Comparison of ENCODE assay signal across 19 cellular contexts in the genomic region with DNA sequence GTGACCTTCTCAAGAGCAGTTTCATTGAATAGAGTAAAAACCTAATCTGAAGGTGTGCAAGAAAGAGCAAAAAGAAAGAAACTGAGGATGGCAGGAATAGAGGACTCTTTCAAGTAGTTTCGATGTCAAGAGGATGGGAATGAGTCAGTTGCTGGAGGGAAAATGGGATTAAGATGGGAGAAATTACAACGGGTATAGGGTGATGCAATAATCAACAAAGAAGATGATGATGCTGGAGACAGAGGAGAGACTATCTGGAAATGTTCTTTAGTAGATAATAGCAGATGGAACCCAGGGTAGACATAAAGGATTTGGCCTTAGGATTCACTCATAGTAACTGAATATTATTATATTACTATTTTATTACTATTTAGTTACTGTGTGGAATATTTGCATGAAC.
"Had no signal": no experiment of that assay in that cellular context is flagged by ENCODE, and none has a peak within 500 bp of the region (broad histone marks: within the 10 kb centered on the region; RNA-seq: fewer than 3 reads in every experiment).

No MANE protein-coding gene starts in this region.

- FAIRE-seq: RCC 7860 had no signal

- H3K27ac ChIP-seq: SJSA1, SK-N-MC had no signal

- DNase-seq: Karpas-422, KG1, MV-4-11, NCI-H1048, NCI-H1436 treated with DMSO at 0.1 percent for 48 hours, NCI-H1694, NCI-H187 treated with DMSO at 0.1 percent for 48 hours, NCI-H2029 treated with DMSO at 0.1 percent for 48 hours, NCI-H2171 treated with DMSO at 0.1 percent for 48 hours, NCI-H345, NCI-H446 treated with DMSO at 0.1 percent for 48 hours, NCI-H510A treated with DMSO at 0.1 percent for 48 hours, NCI-H526, NCI-H748 treated with DMSO at 0.1 percent for 48 hours, Right ventricle myocardium superior, SIG-M5 had no signal

- H3K4me1 ChIP-seq: SJSA1 had no signal

- H3K36me3 ChIP-seq: SJSA1 had no signal

- H3K4me3 ChIP-seq: SJSA1, SK-N-MC had no signal

- H3K9me3 ChIP-seq: SJSA1 had no signal

- H3K27me3 ChIP-seq: SJSA1 had no signal
